Comparison of ENCODE assay signal across 8 cellular contexts in genomic region chr10:84328303-84329093, GRCh38. TPM values are rescaled to one million over a fixed set of nuclear protein-coding genes. Genes with fewer than 3 reads are reported as not detected.
DNase-seq lines count a peak whose midpoint lies in the region; ATAC-seq, FAIRE-seq and TF ChIP-seq lines count a peak whose summit lies in the region.

Gene CCSER2, plus strand, starts transcription at chr10:84328589. Its CDS starts 42,464 bp downstream, at chr10:84371053.

- no peak within 1 kb of the TSS for H3K23ac ChIP-seq in H1 (ENCODE audit: insufficient read length)

- TF ChIP-seq EP300 in H1 (IDR thresholded peaks at IDR 0.05; ENCODE audit: borderline replicate concordance in 1 of 2, low read depth in 2 of 2, low read length in 2 of 2), result no peak

- H3K27me3 ChIP-seq in H1 (replicated peaks in 1 of 4; ENCODE audit: control insufficient read depth in 3 of 4, extremely low read depth in 1 of 4, insufficient read depth in 3 of 4, low read length in 3 of 4), result no peaks in the 10 kb centered on the region

- H3K18ac ChIP-seq in H1 (ENCODE audit: extremely low read depth, low read length), result peak within 1 kb of the TSS; percentile 75; the same call in 1 of the 2 replicates

- no peaks in the 10 kb centered on the region for H4K20me1 ChIP-seq in H1 (replicated peaks in 1 of 2; ENCODE audit: control insufficient read depth in 1 of 2, insufficient read depth in 2 of 2, low read length in 2 of 2)

- H2AK5ac ChIP-seq in H1 (ENCODE audit: low read depth, low read length), result no peak within 1 kb of the TSS

- peak within 1 kb of the TSS; percentile 78 for H3K27ac ChIP-seq in H1 (ENCODE audit: low read depth, low read length)

- no peaks in the 10 kb centered on the region for H3K9me3 ChIP-seq in H1 (ENCODE audit: insufficient read depth in 2 of 2, low read depth in 1 of 2, low read length in 1 of 2)

- H3K23me2 ChIP-seq in H1 (ENCODE audit: low read depth, low read length), result no peaks in the 10 kb centered on the region

- POLR2A ChIA-PET in H1 (lab: Charles Lee; ENCODE audit: partially characterized antibody), result interaction anchor here (0.6 to 1.3 kb wide), 11 partner anchors 9 to 117 kb away, joined by 3 to 5 read pairs (median 3); no protein-coding TSS in a partner anchor

- peak within 1 kb of the TSS; percentile 61 to 83 (median 78) for H3K4me3 ChIP-seq in H1 (ENCODE audit: extremely low read depth in 1 of 4, insufficient read depth in 2 of 4, low read depth in 3 of 4, low read length in 4 of 4)

- CTCF ChIA-PET in activated CD8-positive, alpha-beta memory T cell treated with anti-CD3 and anti-CD28 coated beads, Interleukin-2, amount 10 ng/mL, durations not matched to agents 7 days and 5 days (lab: Charles Lee), result interaction anchor here (0.7 to 2.0 kb wide), 17 partner anchors 10 to 212 kb away, joined by 3 to 8 read pairs (median 4); no protein-coding TSS in a partner anchor
- CTCF ChIA-PET in H1 (lab: Charles Lee; ENCODE audit: partially characterized antibody), result interaction anchor here (0.5 to 2.9 kb wide), 12 partner anchors 13 to 209 kb away, joined by 3 to 13 read pairs (median 4); no protein-coding TSS in a partner anchor

- peak within 1 kb of the TSS; percentile 22; the same call in 1 of the 2 replicates for H2BK12ac ChIP-seq in H1 (ENCODE audit: low read depth, low read length)

- H3K4me3 Mint-ChIP-seq in activated CD8-positive, alpha-beta memory T cell treated with anti-CD3 and anti-CD28 coated beads, Interleukin-2, amount 10 ng/mL, durations not matched to agents 7 days and 5 days, result peak within 1 kb of the TSS; percentile 82

- TF ChIP-seq POLR2A in H1 (IDR thresholded peaks at IDR 0.05; ENCODE audit: control extremely low read depth in 1 of 2, low read depth in 2 of 2, low read length in 2 of 2), result peak in 1 of 2 experiments; percentile 73; a peak in 2 of 3 replicates

- H3K4ac ChIP-seq in H1 (replicated peaks; ENCODE audit: insufficient read length, low read depth, low read length), result peak within 1 kb of the TSS; percentile 81

- peak; percentile 66 for ATAC-seq in GM19397 (IDR thresholded peaks at IDR 0.05; ENCODE audit: unreplicated experiment)
- ATAC-seq in HG03565 (IDR thresholded peaks at IDR 0.05; ENCODE audit: unreplicated experiment), result peak; percentile 47
- ATAC-seq in activated CD8-positive, alpha-beta memory T cell treated with anti-CD3 and anti-CD28 coated beads, Interleukin-2, amount 10 ng/mL, durations not matched to agents 7 days and 5 days, result peak; percentile 83

- H2BK5ac ChIP-seq in H1 (ENCODE audit: low read depth, low read length), result peak within 1 kb of the TSS; percentile 80

- 1% methylated on average over 17 of the region's 105 CpGs; no CpG with 5 or more reads in 1 of the 2 experiments for WGBS in H1 (ENCODE audit: extremely low coverage in 1 of 2, insufficient coverage in 1 of 2, insufficient read length in 1 of 2, insufficient replicate concordance in 2 of 2, low coverage in 1 of 2, low lambda C conversion rate in 2 of 2, missing lambda C conversion rate in 1 of 2), 2 experiments

- peaks cover 0 to 40% of the 10 kb centered on the region in 2 experiments; a peak in 2 of 4 replicates for H3K79me2 ChIP-seq in H1 (ENCODE audit: control insufficient read depth in 1 of 2, insufficient read depth in 2 of 2, low read length in 2 of 2)

- H3K9me3 Mint-ChIP-seq in activated CD8-positive, alpha-beta memory T cell treated with anti-CD3 and anti-CD28 coated beads, Interleukin-2, amount 10 ng/mL, durations not matched to agents 7 days and 5 days (ENCODE audit: low read depth), result no peaks in the 10 kb centered on the region

- no peak for FAIRE-seq in H1 (lab: Jason Lieb, UNC)

- peak within 1 kb of the TSS; percentile 88 for H4K5ac ChIP-seq in H1 (ENCODE audit: insufficient read length, low read depth, low read length)

- peaks cover 10% of the 10 kb centered on the region for H3K27me3 Mint-ChIP-seq in activated CD8-positive, alpha-beta memory T cell treated with anti-CD3 and anti-CD28 coated beads, Interleukin-2, amount 10 ng/mL, durations not matched to agents 7 days and 5 days

- peaks cover 35% of the 10 kb centered on the region for H3K4me1 Mint-ChIP-seq in activated CD8-positive, alpha-beta memory T cell treated with anti-CD3 and anti-CD28 coated beads, Interleukin-2, amount 10 ng/mL, durations not matched to agents 7 days and 5 days

- no peak for TF ChIP-seq RAD21 in H1 (IDR thresholded peaks at IDR 0.05 in 1 of 2, conservative IDR thresholded peaks at IDR 0.05 in 1 of 2; ENCODE audit: low read depth in 2 of 2, low read length in 2 of 2)

- H3K27ac Mint-ChIP-seq in activated CD8-positive, alpha-beta memory T cell treated with anti-CD3 and anti-CD28 coated beads, Interleukin-2, amount 10 ng/mL, durations not matched to agents 7 days and 5 days, result peak within 1 kb of the TSS; percentile 98

- peak in 1 of 3 experiments; percentile 7; a peak in 1 of 4 replicates for TF ChIP-seq CTCF in H1 (IDR thresholded peaks at IDR 0.05; ENCODE audit: control extremely low read depth in 1 of 3, insufficient read depth in 1 of 3, low read depth in 1 of 3, low read length in 3 of 3)

- H2BK120ac ChIP-seq in H1 (replicated peaks; ENCODE audit: low read depth, low read length), result peak within 1 kb of the TSS; percentile 38

- H3K4me2 ChIP-seq in H1 (ENCODE audit: insufficient read depth in 1 of 2, low read depth in 2 of 2, low read length in 2 of 2), result peak within 1 kb of the TSS; percentile 64 to 81

- H4K8ac ChIP-seq in H1 (ENCODE audit: extremely low read depth, insufficient read depth, low read length), result peak within 1 kb of the TSS; percentile 95

- no peaks in the 10 kb centered on the region for H3K36me3 ChIP-seq in H1 (ENCODE audit: control insufficient read depth in 2 of 4, insufficient read depth in 4 of 4, low read length in 3 of 4)

- H3K56ac ChIP-seq in H1 (replicated peaks; ENCODE audit: insufficient read length, low read depth, low read length), result no peak within 1 kb of the TSS

- DNase-seq in COLO668 (lab: John Stamatoyannopoulos, UW; ENCODE audit: unreplicated experiment) (peak; percentile 93), NOMO-1 treated with DMSO at 0.1 percent for 48 hours (lab: John Stamatoyannopoulos, UW; ENCODE audit: unreplicated experiment) (peak; percentile 87), H1 (ENCODE audit: low read depth in 1 of 2, low spot score in 2 of 2) (peak; percentile 77 to 99), mesenteric fat pad (ENCODE audit: low spot score) (peak; percentile 100)
- DNase-seq in activated CD8-positive, alpha-beta memory T cell treated with anti-CD3 and anti-CD28 coated beads, Interleukin-2, amount 10 ng/mL, durations not matched to agents 7 days and 5 days, result peak; percentile 96
- peak; percentile 77 for DNase-seq in stimulated activated CD8-positive, alpha-beta memory T cell treated with anti-CD3 and anti-CD28 coated beads, Interleukin-15, amount 100 ng/mL, for 1 hour (ENCODE audit: low read depth)

- H3K4me1 ChIP-seq in H1 (replicated peaks in 1 of 4; ENCODE audit: control insufficient read depth in 3 of 4, insufficient read depth in 4 of 4, low read length in 3 of 4), result peaks cover 3 to 6% (median 3%) of the 10 kb centered on the region in 4 experiments; a peak in 6 of 7 replicates

- H2BK20ac ChIP-seq in H1 (ENCODE audit: low read length), result 0 out of 2 replicates have a peak within 1 kb of the TSS, but pooled peaks have one; percentile 84

- H4K91ac ChIP-seq in H1 (replicated peaks; ENCODE audit: insufficient read length, low read length), result peak within 1 kb of the TSS; percentile 25

- H2AFZ ChIP-seq in H1 (ENCODE audit: low read length), result peak within 1 kb of the TSS; percentile 74

- no peaks in the 10 kb centered on the region for H3K79me1 ChIP-seq in H1 (ENCODE audit: low read depth, low read length)

- no peak within 1 kb of the TSS for H2BK15ac ChIP-seq in H1 (ENCODE audit: low read length)

- H3K14ac ChIP-seq in H1 (ENCODE audit: insufficient read length), result no peak within 1 kb of the TSS

- peaks cover 1% of the 10 kb centered on the region for H3K36me3 Mint-ChIP-seq in activated CD8-positive, alpha-beta memory T cell treated with anti-CD3 and anti-CD28 coated beads, Interleukin-2, amount 10 ng/mL, durations not matched to agents 7 days and 5 days

- H3K9ac ChIP-seq in H1 (replicated peaks in 1 of 4; ENCODE audit: extremely low read depth in 1 of 4, low read depth in 3 of 4, low read length in 3 of 4), result peak within 1 kb of the TSS; percentile 57 to 79 (median 64); a peak in 6 of 7 replicates

TF ChIP-seq in H1, 55 proteins besides CTCF, POLR2A, EP300 and RAD21 (continues in another document):
- TF ChIP-seq RNF2 (IDR thresholded peaks at IDR 0.05; ENCODE audit: borderline replicate concordance, low read depth, low read length, missing control alignments, poor library complexity, severe bottlenecking), result no peak
- peak; percentile 61 for TF ChIP-seq ASH2L (IDR thresholded peaks at IDR 0.05; ENCODE audit: low read length)
- no peak for TF ChIP-seq SIRT6 (IDR thresholded peaks at IDR 0.05; ENCODE audit: low read length)
- 0 out of 2 replicates have a peak, but pooled peaks have one; percentile 27 for TF ChIP-seq YY1 (IDR thresholded peaks at IDR 0.05; ENCODE audit: low read depth, low read length)
- peak; percentile 80 for TF ChIP-seq NRF1 (IDR thresholded peaks at IDR 0.05; ENCODE audit: low read depth, low read length)
- TF ChIP-seq ZNF274 (IDR thresholded peaks at IDR 0.05; ENCODE audit: borderline replicate concordance, extremely low read depth, low read length), result no peak
- 0 out of 2 replicates have a peak, but pooled peaks have one; percentile 12 for TF ChIP-seq GABPA (IDR thresholded peaks at IDR 0.05; ENCODE audit: borderline replicate concordance, insufficient read depth, low read length)
- TF ChIP-seq TCF12 (IDR thresholded peaks at IDR 0.05; ENCODE audit: low read depth, low read length), result no peak
- no peak for TF ChIP-seq SIX5 (IDR thresholded peaks at IDR 0.05; ENCODE audit: low read depth, low read length)
- peak; percentile 42 for TF ChIP-seq MAX (IDR thresholded peaks at IDR 0.05)

RNA-seq across cellular contexts. Expression of gene CCSER2, which starts in this region (rescaled TPM):
- 10 to 100 TPM; 52.7 to 80.3 TPM for total RNA-seq in activated CD8-positive, alpha-beta memory T cell treated with anti-CD3 and anti-CD28 coated beads, Interleukin-2, amount 10 ng/mL, durations not matched to agents 7 days and 5 days
- 30.5 and 32.4 TPM in 2 replicates for total RNA-seq in H1 (2021; fragmentation: NEBNext Ultra II Directional; extraction: Animal tissue kit (Norgen Biotek cat#: 25700))
- polyA plus RNA-seq in H1 (2011; rRNA removed), result 2.7 and 6.9 TPM in 2 replicates
- 7.2 TPM for polyA plus RNA-seq in H1 (2011; cell fraction: cytosol; rRNA removed)
- polyA plus RNA-seq in H1 (2011; cell fraction: nucleus; rRNA removed), result 6.1 TPM
- polyA plus RNA-seq in H1 (2012, experiment 1 of 2), result 6.2 to 13.8 TPM (median 10.9 TPM) in 4 replicates
- 0.52 TPM for polyA plus RNA-seq in H1 (2012, experiment 2 of 2)
- 23.2 TPM for polyA plus RNA-seq in H1 (2013, experiment 1 of 2)
- polyA plus RNA-seq in H1 (2013, experiment 2 of 2), result 24.2 TPM
- polyA minus RNA-seq in H1 (2011; rRNA and poly(A)+ RNA removed), result 20.5 and 20.9 TPM in 2 replicates
- polyA minus RNA-seq in H1 (2011; cell fraction: cytosol; rRNA and poly(A)+ RNA removed), result 16.2 TPM
- 46.3 TPM for polyA minus RNA-seq in H1 (2011; cell fraction: nucleus; rRNA and poly(A)+ RNA removed)
- 70.3 TPM for total RNA-seq in mesenteric fat pad

Comparison
In these comparisons a context has a peak if more than half of its experiments do, and no peak if none do; other contexts are left out.
1. Peak in every context shown above with its lines: DNase-seq, ATAC-seq, H3K4me3 ChIP-seq and H3K27ac ChIP-seq.